In the genomic region with DNA sequence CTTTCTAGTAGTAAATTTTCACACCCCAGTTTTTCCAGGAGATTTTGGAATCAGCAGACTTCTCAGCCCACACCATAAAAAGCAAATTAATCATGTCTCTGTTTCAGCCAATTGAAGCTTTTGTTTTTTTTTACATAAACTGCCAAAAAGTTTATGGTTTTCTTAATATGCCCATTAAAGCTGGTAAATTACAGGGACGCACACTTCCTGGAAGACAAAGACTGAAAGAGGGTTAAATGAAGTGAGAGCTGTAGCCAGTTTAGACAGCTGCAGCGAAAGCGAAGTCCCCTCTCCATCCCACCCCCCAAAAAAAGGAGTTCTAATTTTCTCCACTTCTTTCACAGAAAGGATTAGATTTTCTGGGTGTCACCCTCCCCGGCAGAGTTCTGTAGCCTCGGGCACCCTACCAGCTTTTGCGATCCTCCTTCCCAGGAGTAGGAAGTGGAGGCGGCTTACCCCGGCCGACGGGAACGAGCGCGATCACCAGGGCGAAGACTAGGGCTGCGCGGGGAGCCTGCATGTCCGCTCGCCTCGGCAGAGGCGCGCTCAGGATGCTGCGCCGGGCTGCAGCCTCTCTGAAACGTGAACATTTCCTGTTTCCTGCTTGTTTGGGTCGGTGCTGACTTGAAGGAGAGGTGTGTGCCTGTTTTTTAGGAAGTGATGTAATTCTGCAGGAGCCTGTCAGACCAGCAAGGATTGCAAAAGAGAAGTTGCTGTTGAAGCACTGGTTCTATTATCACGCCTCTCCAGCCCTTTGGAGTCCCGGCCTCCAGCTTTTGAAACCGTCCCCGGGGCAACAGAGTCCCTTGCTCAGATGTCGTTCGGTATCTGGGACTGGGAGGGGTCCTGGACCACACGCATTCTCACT, we compare ENCODE assay signal across 8 cellular contexts. TPM values are rescaled to one million over a fixed set of nuclear protein-coding genes. Genes with fewer than 3 reads are reported as not detected.
DNase-seq lines count a peak whose midpoint lies in the region; ATAC-seq and TF ChIP-seq lines count a peak whose summit lies in the region.

TMEM154 (minus strand) TSS at position 584 of the 868 bp plus-strand sequence; CDS start at position 520, 64 bp downstream.

- H3K4me3 ChIP-seq in GM12875 (ENCODE audit: low read depth, low read length) = peak within 1 kb of the TSS; percentile 74
- peak within 1 kb of the TSS; percentile 30 for H3K4me3 ChIP-seq in HEK293 (ENCODE audit: low read depth, low read length)
- peak within 1 kb of the TSS; percentile 77 for H3K4me3 ChIP-seq in NB4 (ENCODE audit: low read depth, low read length)
- H3K4me3 ChIP-seq in colonic mucosa = peak within 1 kb of the TSS; percentile 39
- peak within 1 kb of the TSS; percentile 39 to 53 for H3K4me3 ChIP-seq in left lung

- POLR2A ChIA-PET in HEK293 (lab: Yijun Ruan, JAX) = no interaction called here

- H3K9ac ChIP-seq in colonic mucosa (ENCODE audit: low read depth in 2 of 2, low read length in 2 of 2) = peak within 1 kb of the TSS; percentile 63 to 66

- H3K9me3 ChIP-seq in HEK293 (ENCODE audit: control insufficient read depth, insufficient read depth, low read depth, low read length) (no peaks in the 10 kb centered on the region), colonic mucosa (no peaks in the 10 kb centered on the region), left lung (no peaks in the 10 kb centered on the region)

- peak within 1 kb of the TSS; percentile 16; the same call in 1 of the 2 replicates for H3K27ac ChIP-seq in HEK293 (ENCODE audit: extremely low read depth, low read depth, low read length)
- peak within 1 kb of the TSS; percentile 31 for H3K27ac ChIP-seq in colonic mucosa
- peak within 1 kb of the TSS; percentile 14 to 87 for H3K27ac ChIP-seq in left lung

- TF ChIP-seq POLR2A in NB4 (IDR thresholded peaks at IDR 0.05; ENCODE audit: extremely low read depth, insufficient read length) = peak; percentile 61

- CTCF ChIA-PET in HEK293 (lab: Yijun Ruan, JAX) = interaction anchor here (0.6 to 0.8 kb wide), 2 partner anchors 22 to 225 kb away, joined by 4 to 5 read pairs; no protein-coding TSS in a partner anchor

- intact Hi-C loops in colonic mucosa (cut with DNase I) (no loop called here), left lung (cut with DNase I) (no loop called here)

- DNase-seq in NB4 (ENCODE audit: low read depth) (peak; percentile 94), colonic mucosa (peak; percentile 67), left lung (peak; percentile 68 to 94), NCI-H2107 treated with DMSO at 0.1 percent for 48 hours (lab: John Stamatoyannopoulos, UW; ENCODE audit: unreplicated experiment) (no peak)
- DNase-seq in activated CD4-positive, alpha-beta T cell treated with anti-CD3 and anti-CD28 coated beads for 1 hour = peak; percentile 41
- DNase-seq in stimulated activated CD4-positive, alpha-beta T cell treated with anti-CD3 and anti-CD28 coated beads, Interleukin-2, amount 100 ng/mL, for 4 hours (ENCODE audit: low read depth) = peak; percentile 35

- peak; percentile 93 for ATAC-seq in left lung

- H3K27me3 ChIP-seq in colonic mucosa = no peaks in the 10 kb centered on the region
- no peaks in the 10 kb centered on the region for H3K27me3 ChIP-seq in left lung

- TF ChIP-seq CTCF in GM12875 (IDR thresholded peaks at IDR 0.05; ENCODE audit: borderline replicate concordance, insufficient read depth, low read depth, low read length) = no peak
- no peak for TF ChIP-seq CTCF in HEK293 (tag by site-specific recombination; IDR thresholded peaks at IDR 0.05)
- no peak for TF ChIP-seq CTCF in NB4 (IDR thresholded peaks at IDR 0.05; ENCODE audit: low read depth, low read length)
- no peak for TF ChIP-seq CTCF in colonic mucosa (IDR thresholded peaks at IDR 0.05)
- TF ChIP-seq CTCF in left lung (IDR thresholded peaks at IDR 0.05) = no peak

- H3K36me3 ChIP-seq in HEK293 (ENCODE audit: control insufficient read depth in 2 of 2, insufficient read depth in 1 of 2, low read length in 2 of 2) (no peaks in the 10 kb centered on the region), colonic mucosa (no peaks in the 10 kb centered on the region), left lung (no peaks in the 10 kb centered on the region)

- no peaks in the 10 kb centered on the region for H3K4me1 ChIP-seq in HEK293 (ENCODE audit: control insufficient read depth, insufficient read depth, low read length)
- no peaks in the 10 kb centered on the region for H3K4me1 ChIP-seq in colonic mucosa
- H3K4me1 ChIP-seq in left lung = peaks cover 3 to 11% of the 10 kb centered on the region in 2 donors

TF ChIP-seq in HEK293, 187 proteins besides CTCF, POLR2A, EP300 and RAD21 (continues in another document):
- TF ChIP-seq PRDM1 (tag by site-specific recombination; IDR thresholded peaks at IDR 0.05) (0 out of 2 replicates have a peak, but pooled peaks have one; percentile 41), ZBTB26 (tag by site-specific recombination; optimal IDR thresholded peaks at IDR 0.05) (peak; percentile 72), TSHZ1 (tag by site-specific recombination; IDR thresholded peaks at IDR 0.05; ENCODE audit: borderline replicate concordance) (no peak), ZBTB11 (tag by site-specific recombination; conservative IDR thresholded peaks at IDR 0.05; ENCODE audit: low read depth) (peak; percentile 61), ZBTB17 (tag by site-specific recombination; IDR thresholded peaks at IDR 0.05) (peak; percentile 70), ZNF843 (tag by site-specific recombination; IDR thresholded peaks at IDR 0.05) (no peak)

RNA-seq across cellular contexts. Expression of gene TMEM154, which starts in this region (rescaled TPM):
- total RNA-seq in colonic mucosa (1 to 10 TPM; 1.5 to 3.5 TPM), left lung (10 to 100 TPM in 1 of 2 donors, 1 to 10 TPM in 1; 6.7 to 21.9 TPM)
